12 cellular contexts compared by ENCODE assay signal in genomic region chr7:22569586-22570321, GRCh38.
A peak's percentile ranks its signal among the peaks of the same experiment; 100 is the strongest.
DNase-seq lines count a peak whose midpoint lies in the region; ATAC-seq lines count a peak whose summit lies in the region.
"Had no signal": no experiment of that assay in that cellular context is flagged by ENCODE, and none has a peak within 500 bp of the region (broad histone marks: within the 10 kb centered on the region; RNA-seq: fewer than 3 reads in every experiment).

No MANE protein-coding gene starts in this region.

- peaks cover 0 to 15% of the 10 kb centered on the region in 2 donors for H3K4me1 Mint-ChIP-seq in effector memory CD8-positive, alpha-beta T cell (ENCODE audit: low read depth in 2 of 2)

- no peak overlapping the region for H3K4me3 Mint-ChIP-seq in effector memory CD8-positive, alpha-beta T cell
- H3K4me3 Mint-ChIP-seq: endodermal cell; stimulated activated effector memory CD8-positive, alpha-beta T cell treated with anti-CD3 and anti-CD28 coated beads, Interleukin-12 subunit alpha, Interleukin-12 subunit beta, amount 100 ng/mL, for 72 hours had no signal

- H3K36me3 Mint-ChIP-seq in effector memory CD8-positive, alpha-beta T cell (ENCODE audit: insufficient read depth), result no peaks in the 10 kb centered on the region
- H3K36me3 Mint-ChIP-seq: stimulated activated effector memory CD8-positive, alpha-beta T cell treated with anti-CD3 and anti-CD28 coated beads, Interleukin-12 subunit alpha, Interleukin-12 subunit beta, amount 100 ng/mL, for 72 hours had no signal

- H3K9me3 Mint-ChIP-seq in effector memory CD8-positive, alpha-beta T cell, result no peaks in the 10 kb centered on the region
- H3K9me3 Mint-ChIP-seq: endodermal cell; stimulated activated effector memory CD8-positive, alpha-beta T cell treated with anti-CD3 and anti-CD28 coated beads, Interleukin-12 subunit alpha, Interleukin-12 subunit beta, amount 100 ng/mL, for 72 hours had no signal

- intact Hi-C loops in sciatic nerve (cut with DNase I), result no loop called here

- H3K27me3 Mint-ChIP-seq in effector memory CD8-positive, alpha-beta T cell, result peaks cover 48 to 88% of the 10 kb centered on the region in 2 donors

- DNase-seq in HT1080 (ENCODE audit: low read depth), result peak; percentile 67
- peak; percentile 97 for DNase-seq in RPMI7951 (ENCODE audit: low read depth)
- DNase-seq in dermis blood vessel endothelial cell, result peak; percentile 67
- no peak for DNase-seq in sciatic nerve (ENCODE audit: low spot score)
- DNase-seq in effector memory CD8-positive, alpha-beta T cell, result no peak
- DNase-seq: activated CD8-positive, alpha-beta memory T cell treated with anti-CD3 and anti-CD28 coated beads for 24 hours; endodermal cell; NCI-H2029; Right ventricle myocardium superior had no signal

- peak; percentile 43 for ATAC-seq in sciatic nerve
- ATAC-seq in effector memory CD8-positive, alpha-beta T cell (replicated peaks), result no peak
- ATAC-seq in GM21367 (IDR thresholded peaks at IDR 0.05; ENCODE audit: unreplicated experiment), result no peak
- no peak for ATAC-seq in HG03159 (IDR thresholded peaks at IDR 0.05; ENCODE audit: unreplicated experiment)
- ATAC-seq: stimulated activated effector memory CD8-positive, alpha-beta T cell treated with anti-CD3 and anti-CD28 coated beads, Interleukin-12 subunit alpha, Interleukin-12 subunit beta, amount 100 ng/mL, for 72 hours had no signal

- H3K27ac Mint-ChIP-seq in effector memory CD8-positive, alpha-beta T cell, result no peak overlapping the region
- H3K27ac Mint-ChIP-seq: endodermal cell; stimulated activated effector memory CD8-positive, alpha-beta T cell treated with anti-CD3 and anti-CD28 coated beads, Interleukin-12 subunit alpha, Interleukin-12 subunit beta, amount 100 ng/mL, for 72 hours had no signal

Comparison
In these comparisons a context has a peak if more than half of its experiments do, and no peak if none do; other contexts are left out.
1. DNase-seq: peak in HT1080 (single experiment), RPMI7951 (single experiment) and dermis blood vessel endothelial cell (single experiment); none in sciatic nerve (single experiment) and effector memory CD8-positive, alpha-beta T cell (0 of 3).